Comparison of ENCODE assay signal across 8 cellular contexts in genomic region chr18:34222025-34222395, GRCh38. TPM values are rescaled to one million over a fixed set of nuclear protein-coding genes. Genes with fewer than 3 reads are reported as not detected.
DNase-seq lines count a peak whose midpoint lies in the region; ATAC-seq and TF ChIP-seq lines count a peak whose summit lies in the region.

No MANE protein-coding gene starts in this region.

- H3F3A ChIP-seq in neural cell (ENCODE audit: insufficient read depth, low read length, poor library complexity, severe bottlenecking): no peaks in the 10 kb centered on the region

- H4K20me1 ChIP-seq in neural cell (ENCODE audit: insufficient read depth): no peaks in the 10 kb centered on the region

- TF ChIP-seq CTCF in GM13976 (IDR thresholded peaks at IDR 0.05; ENCODE audit: borderline replicate concordance, control extremely low read depth, extremely low read depth, insufficient read depth, missing control alignments) (no peak), neural cell (IDR thresholded peaks at IDR 0.05; ENCODE audit: poor library complexity, severe bottlenecking) (no peak)

- peak overlapping the region; percentile 88 for H3K9ac ChIP-seq in neural cell (ENCODE audit: low read length)

- TF ChIP-seq RAD21 in neural cell (conservative IDR thresholded peaks at IDR 0.05): peak; percentile 53

- peak overlapping the region; percentile 83 for H3K4me3 ChIP-seq in neural cell (ENCODE audit: low read length)

- no peaks in the 10 kb centered on the region for H3K9me2 ChIP-seq in neural cell (ENCODE audit: insufficient read depth, low read length)

- peak overlapping the region; percentile 82 for H3K27ac ChIP-seq in neural cell (ENCODE audit: low read length)

- ATAC-seq in HG02884 (IDR thresholded peaks at IDR 0.05; ENCODE audit: unreplicated experiment): no peak

- in situ Hi-C loops in GM13976 (cut with MboI; ENCODE audit: low sequenced_read_pairs, unreplicated experiment): no loop called here

- H3K79me2 ChIP-seq in neural cell (replicated peaks; ENCODE audit: insufficient read depth, low read length): peaks cover 57% of the 10 kb centered on the region

- peak; percentile 22 for DNase-seq in GM13976 (ENCODE audit: low spot score)
- DNase-seq in NCI-H146 (lab: John Stamatoyannopoulos, UW): peak; percentile 77
- peak; percentile 9 for DNase-seq in dermis blood vessel endothelial cell
- DNase-seq in stimulated activated CD4-positive, alpha-beta T cell treated with anti-CD3 and anti-CD28 coated beads, Interleukin-4, amount 100 ng/mL, for 4 hours: no peak
- DNase-seq in activated effector memory CD4-positive, alpha-beta T cell treated with anti-CD3 and anti-CD28 coated beads, Interleukin-2, amount 50 U/mL, for 16 hours: no peak
- DNase-seq in HuH-7.5 (ENCODE audit: low spot score): no peak

- no peaks in the 10 kb centered on the region for H3K9me3 ChIP-seq in neural cell (ENCODE audit: low read length)

- peak overlapping the region; percentile 65 for H2AFZ ChIP-seq in neural cell (ENCODE audit: low read depth, low read length)

- TF ChIP-seq EP300 in neural cell (conservative IDR thresholded peaks at IDR 0.05; ENCODE audit: poor library complexity, severe bottlenecking): no peak

- peak overlapping the region; percentile 82 for H3K4me2 ChIP-seq in neural cell (ENCODE audit: low read length)

- H3K27me3 ChIP-seq in neural cell (ENCODE audit: insufficient read depth, low read depth, low read length): no peaks in the 10 kb centered on the region

- no peaks in the 10 kb centered on the region for H3K36me3 ChIP-seq in neural cell (ENCODE audit: insufficient read depth, low read length)

TF ChIP-seq in neural cell, 6 proteins besides CTCF, POLR2A, EP300 and RAD21:
- no peak for TF ChIP-seq EZH2 (IDR thresholded peaks at IDR 0.05; ENCODE audit: borderline replicate concordance, insufficient read depth, low read length, poor library complexity, severe bottlenecking)
- TF ChIP-seq MXI1 (conservative IDR thresholded peaks at IDR 0.05; ENCODE audit: poor library complexity, severe bottlenecking): peak; percentile 25
- TF ChIP-seq SMC3 (conservative IDR thresholded peaks at IDR 0.05; ENCODE audit: poor library complexity): peak; percentile 56
- peak; percentile 64 for TF ChIP-seq POLR2AphosphoS5 (IDR thresholded peaks at IDR 0.05)
- peak; percentile 79 for TF ChIP-seq TAF1 (IDR thresholded peaks at IDR 0.05; ENCODE audit: low read depth)

RNA-seq across cellular contexts. Expression of gene NOL4, which starts 2.7 kb away (rescaled TPM):
- total RNA-seq in dermis blood vessel endothelial cell: not detected in 2 replicates
- 61.0 and 72.0 TPM in 2 replicates for polyA plus RNA-seq in neural cell
- polyA minus RNA-seq in neural cell: 92.8 and 95.0 TPM in 2 replicates

Comparison
In these comparisons a context has a peak if more than half of its experiments do, and no peak if none do; other contexts are left out.
1. DNase-seq: peak in GM13976 (single experiment), NCI-H146 (single experiment) and dermis blood vessel endothelial cell (single experiment); none in stimulated activated CD4-positive, alpha-beta T cell treated with anti-CD3 and anti-CD28 coated beads, Interleukin-4, amount 100 ng/mL, for 4 hours (0 of 2), activated effector memory CD4-positive, alpha-beta T cell treated with anti-CD3 and anti-CD28 coated beads, Interleukin-2, amount 50 U/mL, for 16 hours (single experiment) and HuH-7.5 (single experiment).